18 cellular contexts compared by ENCODE assay signal in genomic region chr7:133330085-133330484, GRCh38.
DNase-seq lines count a peak whose midpoint lies in the region; ATAC-seq and TF ChIP-seq lines count a peak whose summit lies in the region.
"Had no signal": no experiment of that assay in that cellular context is flagged by ENCODE, and none has a peak within 500 bp of the region (broad histone marks: within the 10 kb centered on the region; RNA-seq: fewer than 3 reads in every experiment).

No MANE protein-coding gene starts in this region.

- H3F3A ChIP-seq in neural progenitor cell (ENCODE audit: low read depth), result no peaks in the 10 kb centered on the region

- H3K9me3 Mint-ChIP-seq in chondrocyte (ENCODE audit: low read depth) (peaks cover 13% of the 10 kb centered on the region), neural progenitor cell (peaks cover 30% of the 10 kb centered on the region)

- H3K27ac Mint-ChIP-seq in chondrocyte (ENCODE audit: unreplicated experiment) (no peak overlapping the region), neural progenitor cell (no peak overlapping the region)
- H3K27ac Mint-ChIP-seq: B cell had no signal

- H3K27me3 Mint-ChIP-seq in chondrocyte (ENCODE audit: low read depth) (no peaks in the 10 kb centered on the region), neural progenitor cell (ENCODE audit: insufficient read depth, low read depth) (no peaks in the 10 kb centered on the region)
- H3K27me3 Mint-ChIP-seq: B cell had no signal

- ATAC-seq in left lung (peak; percentile 55), HG02763 (IDR thresholded peaks at IDR 0.05; ENCODE audit: unreplicated experiment) (no peak)
- ATAC-seq: PC-3 had no signal

- H3K36me3 ChIP-seq in left lung, result peaks cover 0 to 26% of the 10 kb centered on the region in 2 donors
- no peaks in the 10 kb centered on the region for H3K36me3 ChIP-seq in neural progenitor cell
- H3K36me3 ChIP-seq: HAP-1 had no signal

- H3K4me3 Mint-ChIP-seq in chondrocyte (ENCODE audit: unreplicated experiment), result no peak overlapping the region
- H3K4me3 Mint-ChIP-seq in neural progenitor cell, result no peak overlapping the region
- H3K4me3 Mint-ChIP-seq: B cell had no signal

- peaks cover 0 to 2% of the 10 kb centered on the region in 2 donors for H3K9me3 ChIP-seq in left lung
- H3K9me3 ChIP-seq in neural progenitor cell (ENCODE audit: low read depth), result no peaks in the 10 kb centered on the region
- H3K9me3 ChIP-seq: HAP-1 had no signal

- H3K4me1 Mint-ChIP-seq in chondrocyte (ENCODE audit: low read depth) (peaks cover 9% of the 10 kb centered on the region), neural progenitor cell (peaks cover 17% of the 10 kb centered on the region)
- H3K4me1 Mint-ChIP-seq: B cell had no signal

- H3K4me1 ChIP-seq in left lung, result no peaks in the 10 kb centered on the region
- peaks cover 5% of the 10 kb centered on the region for H3K4me1 ChIP-seq in neural progenitor cell
- H3K4me1 ChIP-seq: HAP-1 had no signal

- H2AFZ ChIP-seq in neural progenitor cell (replicated peaks), result no peak overlapping the region

- H3K79me2 ChIP-seq in neural progenitor cell (ENCODE audit: low read depth), result peaks cover 13% of the 10 kb centered on the region

- peak overlapping the region; percentile 32 for H3K4me2 ChIP-seq in neural progenitor cell

- intact Hi-C loops in left lung (cut with DNase I), result no loop called here

- H3K36me3 Mint-ChIP-seq in chondrocyte (ENCODE audit: low read depth), result peaks cover 16% of the 10 kb centered on the region
- peaks cover 40% of the 10 kb centered on the region for H3K36me3 Mint-ChIP-seq in neural progenitor cell

- TF ChIP-seq CTCF in chondrocyte (IDR thresholded peaks at IDR 0.05) (no peak), left lung (IDR thresholded peaks at IDR 0.05) (no peak), neural progenitor cell (IDR thresholded peaks at IDR 0.05) (no peak)

- no peaks in the 10 kb centered on the region for H3K27me3 ChIP-seq in left lung
- H3K27me3 ChIP-seq in neural progenitor cell, result no peaks in the 10 kb centered on the region

- DNase-seq in ELF-1 (ENCODE audit: low read depth, low spot score) (peak; percentile 34), chondrocyte (ENCODE audit: low spot score) (peak; percentile 37), left lung (peak in 1 of 2 donors; percentile 36), neural progenitor cell (ENCODE audit: low spot score) (peak; percentile 30), iPS-NIHi7 (ENCODE audit: extremely low spot score) (no peak), NCI-H146 (lab: John Stamatoyannopoulos, UW) (no peak)
- no peak for DNase-seq in activated CD8-positive, alpha-beta memory T cell treated with anti-CD3 and anti-CD28 coated beads, Interleukin-2, amount 50 U/mL, for 4 hours
- DNase-seq: 8988T, DND-41, IMR-90, NCI-H1417 treated with DMSO at 0.1 percent for 48 hours, NCI-H2029 treated with DMSO at 0.1 percent for 48 hours, PC-3, RPMI8226, SHP77 treated with DMSO at 0.1 percent for 48 hours had no signal

- H3K4me3 ChIP-seq in left lung (no peak overlapping the region), neural progenitor cell (no peak overlapping the region)
- H3K4me3 ChIP-seq: HAP-1 had no signal

- no peak overlapping the region for H3K9ac ChIP-seq in neural progenitor cell

- H4K20me1 ChIP-seq in neural progenitor cell (ENCODE audit: low read depth), result no peaks in the 10 kb centered on the region

- no peak overlapping the region for H3K27ac ChIP-seq in left lung
- no peak overlapping the region for H3K27ac ChIP-seq in neural progenitor cell

Comparison
In these comparisons a context has a peak if more than half of its experiments do, and no peak if none do; other contexts are left out.
1. DNase-seq: peak in ELF-1 (single experiment), chondrocyte (single experiment) and neural progenitor cell (single experiment); none in activated CD8-positive, alpha-beta memory T cell treated with anti-CD3 and anti-CD28 coated beads, Interleukin-2, amount 50 U/mL, for 4 hours (single experiment), iPS-NIHi7 (single experiment) and NCI-H146 (single experiment).